Comparison of ENCODE assay signal across 8 cellular contexts in the genomic region with DNA sequence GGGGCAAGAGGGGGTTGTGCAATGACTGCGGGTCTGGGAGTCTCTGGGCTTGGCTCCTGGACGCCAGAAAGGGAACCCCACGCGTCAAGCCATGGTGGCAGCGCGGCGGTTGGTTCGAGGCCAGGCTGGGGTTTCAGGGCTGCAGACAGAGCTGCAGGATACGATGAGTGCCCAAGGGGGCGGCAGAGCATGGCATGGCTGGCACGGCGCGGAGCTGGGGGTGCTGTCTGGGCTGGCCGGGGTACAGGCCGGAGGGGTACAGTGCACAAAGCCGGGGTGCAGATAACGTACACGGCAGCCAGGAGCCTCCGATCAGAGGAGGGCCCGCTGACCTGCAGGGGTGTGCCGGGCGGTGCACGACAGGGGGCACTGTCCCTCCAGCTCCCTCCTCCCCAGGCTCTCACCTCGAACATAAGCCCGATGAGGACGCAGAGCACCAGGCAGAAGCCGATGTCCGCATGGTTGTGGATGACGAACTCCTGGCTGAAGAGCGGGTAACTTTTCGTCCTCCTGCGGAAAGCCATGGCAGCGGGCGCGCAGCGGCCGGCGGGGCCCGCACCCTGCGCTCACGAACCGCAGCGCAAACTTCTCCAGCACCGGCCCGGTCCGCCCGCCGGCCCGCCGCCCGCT. TPM values are rescaled to one million over a fixed set of nuclear protein-coding genes. Genes with fewer than 3 reads are reported as not detected.
DNase-seq lines count a peak whose midpoint lies in the region; ATAC-seq, FAIRE-seq and TF ChIP-seq lines count a peak whose summit lies in the region.

No MANE protein-coding gene starts in this region.

- WGBS in pancreas, 2 donors: 1% methylated on average over 43 to 51 of the region's 51 CpGs
- 1% methylated on average over 51 of the region's 51 CpGs for WGBS in urinary bladder

- TF ChIP-seq CTCF in D721Med (IDR thresholded peaks at IDR 0.05; ENCODE audit: insufficient read depth, missing control alignments) (peak; percentile 27), pancreas (IDR thresholded peaks at IDR 0.05) (peak in 3 of 4 donors; percentile 9 to 27 (median 20))

- H3K9me3 ChIP-seq in pancreas: no peaks in the 10 kb centered on the region

- H3K4me1 ChIP-seq in pancreas (peaks cover 4 to 7% (median 4%) of the 10 kb centered on the region in 3 donors), urinary bladder (ENCODE audit: insufficient read depth) (no peaks in the 10 kb centered on the region)

- H3K27ac ChIP-seq in pancreas (peak overlapping the region in 3 of 4 donors; percentile 53 to 97 (median 97)), urinary bladder (ENCODE audit: low read depth) (peak overlapping the region; percentile 49)

- no peak for FAIRE-seq in D721Med (lab: Jason Lieb, UNC)
- no peak for FAIRE-seq in pancreas (lab: Jason Lieb, UNC)

- ATAC-seq in GM19455 (IDR thresholded peaks at IDR 0.05; ENCODE audit: unreplicated experiment) (peak; percentile 66), HG03565 (IDR thresholded peaks at IDR 0.05; ENCODE audit: unreplicated experiment) (peak; percentile 33), pancreas (peak; percentile 63 to 80 (median 72))

- H3K4me3 ChIP-seq in pancreas (peak overlapping the region; percentile 71 to 93 (median 76)), urinary bladder (ENCODE audit: low read depth, low read length) (peak overlapping the region; percentile 83)

- DNase-seq in D721Med (ENCODE audit: insufficient read length, low spot score) (peak; percentile 55), RPMI7951 (ENCODE audit: low read depth) (peak; percentile 79), glomerular visceral epithelial cell (ENCODE audit: extremely low spot score) (peak; percentile 83), pancreas (peak in 4 of 6 donors; percentile 16 to 83 (median 66))
- DNase-seq in activated gamma-delta T cell treated with anti-CD3 and anti-CD28 coated beads, Interleukin-2, amount 50 U/mL, for 16 hours (ENCODE audit: low read depth): peak; percentile 29

- H3K36me3 ChIP-seq in pancreas: no peaks in the 10 kb centered on the region
- no peaks in the 10 kb centered on the region for H3K36me3 ChIP-seq in urinary bladder (ENCODE audit: insufficient read depth)

- intact Hi-C loops in pancreas (cut with DNase I): no loop called here

- H3K27me3 ChIP-seq in pancreas: no peaks in the 10 kb centered on the region

RNA-seq across cellular contexts. Expression of a gene that starts 0.4 kb away (rescaled TPM):
- 56.2 and 58.0 TPM in 2 replicates for total RNA-seq in RPMI7951 (2014; rRNA removed; shearing (Covaris generic))
- total RNA-seq in pancreas (10 to 100 TPM in 1 of 6 donors, 1 to 10 TPM in 5; 3.9 to 11.2 (median 6.1) TPM), urinary bladder (25.2 TPM)
- polyA plus RNA-seq in pancreas (1 to 10 TPM; 1.9 to 3.2 TPM), urinary bladder (22.9 TPM)

Comparison
In these comparisons a context has a peak if more than half of its experiments do, and no peak if none do; other contexts are left out.
1. Peak in every context shown above with its lines: DNase-seq, ATAC-seq, H3K4me3 ChIP-seq and H3K27ac ChIP-seq.
2. DNase-seq: peak in every context shown above with its lines; median percentile 83 in glomerular visceral epithelial cell; 79 in RPMI7951; 66 in pancreas; 55 in D721Med; 29 in activated gamma-delta T cell treated with anti-CD3 and anti-CD28 coated beads, Interleukin-2, amount 50 U/mL, for 16 hours.